Comparison of ENCODE assay signal across 8 cellular contexts in the genomic region with DNA sequence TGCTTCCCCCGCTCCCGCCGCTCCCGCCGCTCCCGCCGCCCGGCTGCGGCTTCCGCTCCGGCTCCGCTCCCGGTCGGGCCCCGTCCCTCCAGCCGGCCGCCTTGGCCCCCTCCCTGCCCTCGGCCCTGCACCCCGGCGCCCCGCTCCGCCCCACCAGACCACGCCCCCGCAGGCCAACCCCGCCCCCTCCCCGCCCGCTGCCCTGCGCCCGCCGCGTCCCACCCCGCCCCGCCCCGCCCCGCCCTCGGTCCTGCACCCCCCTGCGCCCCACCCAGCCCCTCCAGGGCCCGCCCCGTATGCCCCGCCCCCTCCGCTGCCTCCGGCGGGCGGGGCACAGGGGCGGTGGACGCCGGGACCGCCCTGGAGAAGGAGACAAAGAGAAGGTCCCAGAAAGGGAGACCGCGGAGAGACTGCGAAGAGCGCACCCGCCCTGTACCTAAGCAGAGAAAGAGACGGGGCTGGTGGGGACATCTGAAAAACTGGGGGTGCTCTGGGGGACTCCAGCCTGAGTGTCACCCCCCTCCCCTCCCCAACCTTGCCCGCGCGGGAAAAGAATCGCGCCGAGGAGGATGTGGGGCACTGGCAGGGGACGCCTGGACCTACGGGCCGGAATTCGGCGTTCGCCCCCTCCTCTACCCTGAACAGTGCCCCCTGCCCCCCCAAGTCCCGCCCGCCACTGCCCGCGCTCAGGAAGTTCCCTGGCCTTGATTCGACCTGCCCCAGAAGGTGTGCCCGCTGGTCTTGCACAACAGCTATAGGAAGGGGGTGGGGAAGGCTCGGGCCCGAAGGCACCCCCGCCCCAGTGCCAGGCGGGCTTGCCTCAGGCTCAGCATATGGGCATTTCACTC. TPM values are rescaled to one million over a fixed set of nuclear protein-coding genes. Genes with fewer than 3 reads are reported as not detected.
DNase-seq lines count a peak whose midpoint lies in the region; ATAC-seq and TF ChIP-seq lines count a peak whose summit lies in the region.

No MANE protein-coding gene starts in this region.

- H3K27me3 ChIP-seq in iPS-18a (ENCODE audit: control insufficient read depth, insufficient read depth, low read length), result peaks cover 14% of the 10 kb centered on the region

- H3K9ac ChIP-seq in iPS-18a (ENCODE audit: low read length), result peak overlapping the region; percentile 85

- peak; percentile 45 for ATAC-seq in GM21423 (IDR thresholded peaks at IDR 0.05; ENCODE audit: unreplicated experiment)
- ATAC-seq in HG02938 (IDR thresholded peaks at IDR 0.05; ENCODE audit: unreplicated experiment), result no peak

- peaks cover 60% of the 10 kb centered on the region for H3K4me1 Mint-ChIP-seq in brain

- H3K27ac ChIP-seq in VCaP, result peak overlapping the region; percentile 100
- peak overlapping the region; percentile 30 for H3K27ac ChIP-seq in iPS-18a (ENCODE audit: low read length)
- peak overlapping the region; percentile 75 to 99 (median 97) for H3K27ac ChIP-seq in skin epidermis

- peak; percentile 58 for DNase-seq in Ammon's horn (ENCODE audit: low spot score)
- DNase-seq in NCI-H2029 treated with DMSO at 0.1 percent for 48 hours (lab: John Stamatoyannopoulos, UW), result peak; percentile 59

- H3K36me3 ChIP-seq in iPS-18a (ENCODE audit: control insufficient read depth, low read depth, low read length), result no peaks in the 10 kb centered on the region

- no peaks in the 10 kb centered on the region for H3K27me3 Mint-ChIP-seq in brain

- TF ChIP-seq CTCF in VCaP (conservative IDR thresholded peaks at IDR 0.05) (no peak), brain (conservative IDR thresholded peaks at IDR 0.05) (no peak)

- peak overlapping the region; percentile 92 to 98 (median 96) for H3K27ac Mint-ChIP-seq in brain

- peaks cover 26% of the 10 kb centered on the region for H3K4me1 ChIP-seq in iPS-18a (ENCODE audit: control insufficient read depth, low read depth, low read length)

- H3K36me3 Mint-ChIP-seq in brain, result peaks cover 4% of the 10 kb centered on the region

- H3K9me3 ChIP-seq in iPS-18a (ENCODE audit: control insufficient read depth, low read depth, low read length), result no peaks in the 10 kb centered on the region

- H3K4me3 Mint-ChIP-seq in brain, result peak overlapping the region; percentile 85 to 90 (median 86)

- H3K4me3 ChIP-seq in iPS-18a (ENCODE audit: low read length) (peak overlapping the region; percentile 73), skin epidermis (peak overlapping the region; percentile 81 to 94 (median 91))

- H3K9me3 Mint-ChIP-seq in brain, result no peaks in the 10 kb centered on the region

RNA-seq across cellular contexts. Expression of a gene that starts 42.9 kb away (rescaled TPM):
- polyA plus RNA-seq in brain (ENCODE audit: insufficient read depth, low read depth, low replicate concordance), result 298 TPM

Comparison
In these comparisons a context has a peak if more than half of its experiments do, and no peak if none do; other contexts are left out.
1. H3K27ac ChIP-seq: peak in every context shown above with its lines; median percentile 100 in VCaP; 97 in skin epidermis; 30 in iPS-18a.